15 cellular contexts compared by ENCODE assay signal in the genomic region with DNA sequence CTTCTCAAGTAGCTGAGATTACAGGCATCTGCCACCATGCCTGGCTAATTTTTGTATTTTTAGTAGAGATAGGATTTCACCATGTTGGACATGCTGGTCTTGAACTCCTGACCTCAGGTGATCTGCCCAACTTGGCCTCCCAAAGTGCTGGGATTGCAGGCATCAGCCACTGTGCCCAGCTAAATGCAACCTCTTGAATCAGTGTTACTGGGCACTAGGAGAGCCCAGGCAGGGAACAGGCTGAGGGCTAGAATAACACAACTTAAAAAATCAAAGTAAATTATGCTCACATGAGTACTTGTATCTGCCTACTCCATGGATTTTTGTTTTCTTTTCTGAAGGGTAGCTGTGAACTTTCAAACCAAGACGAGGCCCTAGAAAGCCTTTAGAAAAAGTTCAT. TPM values are rescaled to one million over a fixed set of nuclear protein-coding genes. Genes with fewer than 3 reads are reported as not detected.
"Had no signal": no experiment of that assay in that cellular context is flagged by ENCODE, and none has a peak within 500 bp of the region (broad histone marks: within the 10 kb centered on the region; RNA-seq: fewer than 3 reads in every experiment).

No MANE protein-coding gene starts in this region.

RNA-seq across cellular contexts. Expression of gene ACTL7A, which starts 58.3 kb away (rescaled TPM):
- total RNA-seq: activated B cell treated with CpG ODN at 0.5 μM for 24 hours; activated CD4-positive, alpha-beta memory T cell treated with anti-CD3 and anti-CD28 coated beads for 36 hours; activated CD4-positive, alpha-beta memory T cell treated with anti-CD3 and anti-CD28 coated beads, Interleukin-2, amount 10 ng/mL, durations not matched to agents 7 days and 5 days; activated CD4-positive, alpha-beta T cell treated with anti-CD3 and anti-CD28 coated beads for 36 hours; activated CD4-positive, alpha-beta T cell treated with anti-CD3 and anti-CD28 coated beads, Interleukin-2, amount 10 ng/mL, durations not matched to agents 24 days and 14 days; activated CD4-positive, alpha-beta T cell treated with anti-CD3 and anti-CD28 coated beads, Interleukin-2, amount 10 ng/mL, durations not matched to agents 7 days and 5 days; activated CD8-positive, alpha-beta memory T cell treated with anti-CD3 and anti-CD28 coated beads for 36 hours; activated CD8-positive, alpha-beta memory T cell treated with anti-CD3 and anti-CD28 coated beads, Interleukin-2, amount 10 ng/mL, durations not matched to agents 7 days and 5 days; activated CD8-positive, alpha-beta T cell treated with anti-CD3 and anti-CD28 coated beads for 36 hours; activated CD8-positive, alpha-beta T cell treated with anti-CD3 and anti-CD28 coated beads, Interleukin-2, amount 10 ng/mL, durations not matched to agents 7 days and 5 days; T-cell; T-helper 1 cell treated with Interleukin-12 subunit alpha and Interleukin-12 subunit beta and Interleukin-4 antibody, amounts not matched to agents 30 ng/mL and 1 ng/mL, for 36 hours; T-helper 17 cell; T-helper 2 cell treated with Interferon-gamma antibody and Interleukin-4, amounts not matched to agents 100 ng/mL and 5 ng/mL, for 36 hours; WTC11 had no signal
